Comparison of ENCODE assay signal across 1 cellular context in the genomic region with DNA sequence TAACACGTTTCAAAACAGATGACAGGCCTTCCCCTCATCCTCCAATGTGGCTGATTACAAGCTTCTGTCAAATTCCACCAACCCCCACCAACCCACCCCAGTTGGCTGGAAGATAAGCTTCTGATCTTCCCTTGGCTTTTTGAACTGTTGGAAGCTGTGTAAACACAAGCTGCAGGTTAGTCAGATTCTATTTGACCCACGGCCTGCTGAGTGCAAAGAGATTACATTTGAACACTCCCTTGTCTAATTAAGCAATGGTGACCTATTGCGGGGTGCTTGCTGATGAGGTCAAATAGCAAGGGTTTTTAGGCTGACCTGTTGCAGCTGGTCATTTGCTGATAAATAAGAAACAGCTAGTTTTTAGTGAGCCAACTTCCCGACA.
A peak's percentile ranks its signal among the peaks of the same experiment; 100 is the strongest.
TF ChIP-seq lines count a peak whose summit lies in the region.

No MANE protein-coding gene starts in this region.

TF ChIP-seq in HepG2, 621 proteins besides CTCF, POLR2A, EP300 and RAD21 (continued from another document):
- TF ChIP-seq, protein P1, sequence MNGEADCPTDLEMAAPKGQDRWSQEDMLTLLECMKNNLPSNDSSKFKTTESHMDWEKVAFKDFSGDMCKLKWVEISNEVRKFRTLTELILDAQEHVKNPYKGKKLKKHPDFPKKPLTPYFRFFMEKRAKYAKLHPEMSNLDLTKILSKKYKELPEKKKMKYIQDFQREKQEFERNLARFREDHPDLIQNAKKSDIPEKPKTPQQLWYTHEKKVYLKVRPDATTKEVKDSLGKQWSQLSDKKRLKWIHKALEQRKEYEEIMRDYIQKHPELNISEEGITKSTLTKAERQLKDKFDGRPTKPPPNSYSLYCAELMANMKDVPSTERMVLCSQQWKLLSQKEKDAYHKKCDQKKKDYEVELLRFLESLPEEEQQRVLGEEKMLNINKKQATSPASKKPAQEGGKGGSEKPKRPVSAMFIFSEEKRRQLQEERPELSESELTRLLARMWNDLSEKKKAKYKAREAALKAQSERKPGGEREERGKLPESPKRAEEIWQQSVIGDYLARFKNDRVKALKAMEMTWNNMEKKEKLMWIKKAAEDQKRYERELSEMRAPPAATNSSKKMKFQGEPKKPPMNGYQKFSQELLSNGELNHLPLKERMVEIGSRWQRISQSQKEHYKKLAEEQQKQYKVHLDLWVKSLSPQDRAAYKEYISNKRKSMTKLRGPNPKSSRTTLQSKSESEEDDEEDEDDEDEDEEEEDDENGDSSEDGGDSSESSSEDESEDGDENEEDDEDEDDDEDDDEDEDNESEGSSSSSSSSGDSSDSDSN (CRISPR knock-in tag; IDR thresholded peaks at IDR 0.05): no peak
- peak; percentile 23; the same call in 1 of the 2 replicates for TF ChIP-seq ZFY (CRISPR knock-in tag; IDR thresholded peaks at IDR 0.05)
- TF ChIP-seq ZNF24 (IDR thresholded peaks at IDR 0.05): no peak
- peak; percentile 38; the same call in 1 of the 2 replicates for TF ChIP-seq FOSL1 (CRISPR knock-in tag; IDR thresholded peaks at IDR 0.05; ENCODE audit: borderline replicate concordance)
- TF ChIP-seq, protein P2, sequence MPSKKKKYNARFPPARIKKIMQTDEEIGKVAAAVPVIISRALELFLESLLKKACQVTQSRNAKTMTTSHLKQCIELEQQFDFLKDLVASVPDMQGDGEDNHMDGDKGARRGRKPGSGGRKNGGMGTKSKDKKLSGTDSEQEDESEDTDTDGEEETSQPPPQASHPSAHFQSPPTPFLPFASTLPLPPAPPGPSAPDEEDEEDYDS (CRISPR knock-in tag; IDR thresholded peaks at IDR 0.05): 0 out of 2 replicates have a peak, but pooled peaks have one; percentile 25
- 0 out of 2 replicates have a peak, but pooled peaks have one; percentile 41 for TF ChIP-seq PPARG (CRISPR knock-in tag; conservative IDR thresholded peaks at IDR 0.05)
- no peak for TF ChIP-seq ERF (CRISPR knock-in tag; IDR thresholded peaks at IDR 0.05)
- TF ChIP-seq FOXA1 (IDR thresholded peaks at IDR 0.05): no peak
- TF ChIP-seq FOXA1 (CRISPR knock-in tag; IDR thresholded peaks at IDR 0.05): peak; percentile 85
- no peak; the same call in 1 of the 2 replicates for TF ChIP-seq MTA1 (CRISPR knock-in tag; IDR thresholded peaks at IDR 0.05; ENCODE audit: borderline replicate concordance)
- TF ChIP-seq SRSF9 (IDR thresholded peaks at IDR 0.05; ENCODE audit: borderline replicate concordance, insufficient read depth, low read depth, low read length, poor library complexity, severe bottlenecking): no peak
- peak; percentile 83 for TF ChIP-seq ZNF317 (CRISPR knock-in tag; IDR thresholded peaks at IDR 0.05)
- peak; percentile 72 for TF ChIP-seq HNF4A (CRISPR knock-in tag; IDR thresholded peaks at IDR 0.05)
- no peak for TF ChIP-seq ZNF160 (CRISPR knock-in tag; IDR thresholded peaks at IDR 0.05)
- TF ChIP-seq YY1 (IDR thresholded peaks at IDR 0.05; ENCODE audit: insufficient read depth, insufficient replicate concordance, low read depth, low read length): no peak
- no peak for TF ChIP-seq TCF12 (IDR thresholded peaks at IDR 0.05)
- no peak for TF ChIP-seq TCF12 (CRISPR knock-in tag; IDR thresholded peaks at IDR 0.05)
